ENCODE assay signal across 17 cellular contexts in genomic region chr5:131974622-131974955, GRCh38. TPM values are rescaled to one million over a fixed set of nuclear protein-coding genes. Genes with fewer than 3 reads are reported as not detected.
DNase-seq lines count a peak whose midpoint lies in the region; ATAC-seq and TF ChIP-seq lines count a peak whose summit lies in the region.
"Had no signal": no experiment of that assay in that cellular context is flagged by ENCODE, and none has a peak within 500 bp of the region (broad histone marks: within the 10 kb centered on the region; RNA-seq: fewer than 3 reads in every experiment).

No MANE protein-coding gene starts in this region.

- CTCF ChIA-PET in T-cell (lab: Charles Lee): interaction anchor here in 1 of 2 donors (1.6 kb wide), 1 partner anchor 33 kb away, joined by 5 read pairs; no protein-coding TSS in a partner anchor
- CTCF ChIA-PET in mammary epithelial cell (lab: Charles Lee; ENCODE audit: low non-redundant PET): no interaction called here

- H3K4me2 ChIP-seq in mammary epithelial cell (ENCODE audit: insufficient read depth, low read depth, low read length): no peak overlapping the region

- H3K4me3 Mint-ChIP-seq in T-helper 1 cell treated with Interleukin-12 subunit alpha and Interleukin-12 subunit beta and Interleukin-4 antibody, amounts not matched to agents 30 μg/mL and 1 μg/mL, for 36 hours: peak overlapping the region; percentile 89
- H3K4me3 Mint-ChIP-seq in T-cell (peak overlapping the region; percentile 80 to 91 (median 90)), osteocyte (ENCODE audit: unreplicated experiment) (no peak overlapping the region)
- H3K4me3 Mint-ChIP-seq in activated naive CD8-positive, alpha-beta T cell treated with anti-CD3 and anti-CD28 coated beads, Interleukin-2, amount 50 U/mL, for 24 hours: peak overlapping the region; percentile 47

- TF ChIP-seq CTCF in osteocyte (IDR thresholded peaks at IDR 0.05) (no peak), tibial artery (IDR thresholded peaks at IDR 0.05) (no peak), mammary epithelial cell (conservative IDR thresholded peaks at IDR 0.05 in 1 of 2, IDR thresholded peaks at IDR 0.05 in 1 of 2; ENCODE audit: extremely low read depth in 1 of 2, insufficient read depth in 1 of 2, low read depth in 1 of 2, low read length in 2 of 2) (no peak)

- peak overlapping the region; percentile 97 for H3K27ac Mint-ChIP-seq in T-helper 1 cell treated with Interleukin-12 subunit alpha and Interleukin-12 subunit beta and Interleukin-4 antibody, amounts not matched to agents 30 μg/mL and 1 μg/mL, for 36 hours
- H3K27ac Mint-ChIP-seq in T-cell (peak overlapping the region; percentile 94 to 100), osteocyte (ENCODE audit: unreplicated experiment) (no peak overlapping the region)
- peak overlapping the region; percentile 82 for H3K27ac Mint-ChIP-seq in activated naive CD8-positive, alpha-beta T cell treated with anti-CD3 and anti-CD28 coated beads, Interleukin-2, amount 50 U/mL, for 24 hours

- dilution Hi-C loops in mammary epithelial cell (cut with HindIII; ENCODE audit: low sequenced_read_pairs): no loop called here

- no peaks in the 10 kb centered on the region for H3K9me3 Mint-ChIP-seq in T-helper 1 cell treated with Interleukin-12 subunit alpha and Interleukin-12 subunit beta and Interleukin-4 antibody, amounts not matched to agents 30 μg/mL and 1 μg/mL, for 36 hours
- H3K9me3 Mint-ChIP-seq in T-cell (no peaks in the 10 kb centered on the region), osteocyte (ENCODE audit: unreplicated experiment) (no peaks in the 10 kb centered on the region)
- no peaks in the 10 kb centered on the region for H3K9me3 Mint-ChIP-seq in activated naive CD8-positive, alpha-beta T cell treated with anti-CD3 and anti-CD28 coated beads, Interleukin-2, amount 50 U/mL, for 24 hours

- H3K9me3 ChIP-seq in tibial artery (no peaks in the 10 kb centered on the region), mammary epithelial cell (replicated peaks; ENCODE audit: insufficient read depth, low read length) (no peaks in the 10 kb centered on the region)

- no peaks in the 10 kb centered on the region for H3K27me3 ChIP-seq in tibial artery
- no peaks in the 10 kb centered on the region for H3K27me3 ChIP-seq in mammary epithelial cell (ENCODE audit: insufficient read depth, low read length)

- peaks cover 29% of the 10 kb centered on the region for H3K4me1 Mint-ChIP-seq in T-helper 1 cell treated with Interleukin-12 subunit alpha and Interleukin-12 subunit beta and Interleukin-4 antibody, amounts not matched to agents 30 μg/mL and 1 μg/mL, for 36 hours (ENCODE audit: low read depth)
- peaks cover 73 to 80% (median 73%) of the 10 kb centered on the region in 3 donors for H3K4me1 Mint-ChIP-seq in T-cell
- peaks cover 40% of the 10 kb centered on the region for H3K4me1 Mint-ChIP-seq in activated naive CD8-positive, alpha-beta T cell treated with anti-CD3 and anti-CD28 coated beads, Interleukin-2, amount 50 U/mL, for 24 hours
- H3K4me1 Mint-ChIP-seq in osteocyte (ENCODE audit: unreplicated experiment): no peaks in the 10 kb centered on the region

- peaks cover 13% of the 10 kb centered on the region for H3K36me3 Mint-ChIP-seq in T-helper 1 cell treated with Interleukin-12 subunit alpha and Interleukin-12 subunit beta and Interleukin-4 antibody, amounts not matched to agents 30 μg/mL and 1 μg/mL, for 36 hours (ENCODE audit: low read depth)
- H3K36me3 Mint-ChIP-seq in T-cell: peaks cover 29% of the 10 kb centered on the region
- H3K36me3 Mint-ChIP-seq in activated naive CD8-positive, alpha-beta T cell treated with anti-CD3 and anti-CD28 coated beads, Interleukin-2, amount 50 U/mL, for 24 hours (ENCODE audit: low read depth): peaks cover 2% of the 10 kb centered on the region
- no peaks in the 10 kb centered on the region for H3K36me3 Mint-ChIP-seq in osteocyte (ENCODE audit: unreplicated experiment)

- no TSS peak for BruUV-seq in mammary epithelial cell (replicated peaks; lab: Mats Ljungman, UMichigan)

- H2AFZ ChIP-seq in mammary epithelial cell (ENCODE audit: low read depth, low read length): no peak overlapping the region

- H4K20me1 ChIP-seq in mammary epithelial cell (ENCODE audit: insufficient read depth, low read length): no peaks in the 10 kb centered on the region

- intact Hi-C loops in tibial artery (cut with DNase I; ENCODE audit: low total_unique reads) (no loop called here), mammary epithelial cell (cut with micrococcal nuclease) (no loop called here)

- H3K27ac ChIP-seq in tibial artery (no peak overlapping the region), mammary epithelial cell (ENCODE audit: insufficient read depth, low read depth, low read length) (no peak overlapping the region)
- H3K27ac ChIP-seq: 22Rv1 had no signal

- no peaks in the 10 kb centered on the region for H3K79me2 ChIP-seq in mammary epithelial cell (ENCODE audit: insufficient read depth, low read length)

- H3K4me1 ChIP-seq in tibial artery (no peaks in the 10 kb centered on the region), mammary epithelial cell (ENCODE audit: insufficient read depth, low read length) (no peaks in the 10 kb centered on the region)

- H3K9ac ChIP-seq in mammary epithelial cell (ENCODE audit: insufficient read depth, low read length): no peak overlapping the region

- peak; percentile 52 to 61 (median 56) for ATAC-seq in T-cell (replicated peaks in 1 of 4)
- no peak for ATAC-seq in activated naive CD8-positive, alpha-beta T cell treated with anti-CD3 and anti-CD28 coated beads, Interleukin-2, amount 50 U/mL, for 24 hours
- ATAC-seq: esophagus mucosa had no signal

- no peak for DNase-seq in T-helper 1 cell
- peak in 6 of 34 experiments; percentile 4 to 41 (median 20) for DNase-seq in T-cell
- no peak for DNase-seq in activated naive CD8-positive, alpha-beta T cell treated with anti-CD3 and anti-CD28 coated beads, Interleukin-2, amount 50 U/mL, for 24 hours
- DNase-seq in osteocyte (ENCODE audit: extremely low spot score, unreplicated experiment): peak; percentile 34
- DNase-seq in epidermal melanocyte (ENCODE audit: insufficient read length, low spot score): no peak
- DNase-seq in tibial artery: no peak
- DNase-seq in mammary epithelial cell: no peak
- DNase-seq: C1 segment of cervical spinal cord, glutamatergic neuron, mesendoderm, NCI-H1092, Right ventricle myocardium superior had no signal

- POLR2A ChIA-PET in T-cell (lab: Charles Lee): no interaction called here

- 70% methylated on average over 4 of the region's 5 CpGs for WGBS in mammary epithelial cell (ENCODE audit: low coverage, missing lambda C conversion rate)

- H3K4me3 ChIP-seq in tibial artery: no peak overlapping the region
- no peak overlapping the region for H3K4me3 ChIP-seq in mammary epithelial cell (replicated peaks in 1 of 3; ENCODE audit: insufficient read depth in 1 of 3, low read depth in 2 of 3, low read length in 3 of 3)
- H3K4me3 ChIP-seq: K562 had no signal

- in situ Hi-C loops in mammary epithelial cell (cut with MboI; ENCODE audit: low sequenced_read_pairs in 2 of 2): no loop called here

- peaks cover 12% of the 10 kb centered on the region for H3K27me3 Mint-ChIP-seq in T-helper 1 cell treated with Interleukin-12 subunit alpha and Interleukin-12 subunit beta and Interleukin-4 antibody, amounts not matched to agents 30 μg/mL and 1 μg/mL, for 36 hours (ENCODE audit: low read depth)
- no peaks in the 10 kb centered on the region for H3K27me3 Mint-ChIP-seq in T-cell
- no peaks in the 10 kb centered on the region for H3K27me3 Mint-ChIP-seq in activated naive CD8-positive, alpha-beta T cell treated with anti-CD3 and anti-CD28 coated beads, Interleukin-2, amount 50 U/mL, for 24 hours
- peaks cover 9% of the 10 kb centered on the region for H3K27me3 Mint-ChIP-seq in osteocyte (ENCODE audit: unreplicated experiment)

- H3K36me3 ChIP-seq in tibial artery (no peaks in the 10 kb centered on the region), mammary epithelial cell (ENCODE audit: insufficient read depth, low read length) (no peaks in the 10 kb centered on the region)

RNA-seq across cellular contexts. Expression of gene MEIKIN, which starts 29.1 kb away (rescaled TPM):
- total RNA-seq in T-cell: 1 to 10 TPM in 1 of 5 donors, under 1 TPM in 3, not detected in 1; 0.22 to 1.6 (median 0.73) TPM
- total RNA-seq in osteocyte: not detected in 2 replicates
- total RNA-seq in mammary epithelial cell: not detected
- not detected for polyA plus RNA-seq in mammary epithelial cell
- polyA minus RNA-seq in mammary epithelial cell: not detected
- total RNA-seq: esophagus mucosa, H7, Right ventricle myocardium superior had no signal
- polyA plus RNA-seq: K562 had no signal

RNA-seq across cellular contexts. Expression of gene ACSL6, which starts 36.9 kb away (rescaled TPM):
- total RNA-seq in T-cell (10 to 100 TPM; 23.7 to 42.9 (median 27.8) TPM), osteocyte (not detected in 2 replicates), mammary epithelial cell (under 1 TPM in 1 of 2 donors, not detected in 1; 0.33 TPM)
- polyA plus RNA-seq in mammary epithelial cell: 0.10 TPM
- not detected for polyA minus RNA-seq in mammary epithelial cell

Comparison
In these comparisons a context has a peak if more than half of its experiments do, and no peak if none do; other contexts are left out.
1. RNA of gene ACSL6, which starts 36.9 kb away (total RNA-seq): 23.7 to 42.9 TPM in T-cell; 0.33 TPM in mammary epithelial cell and not detected in osteocyte; every median in the first group is over 10 times any median in the second.